1 cellular context compared by ENCODE assay signal in the genomic region with DNA sequence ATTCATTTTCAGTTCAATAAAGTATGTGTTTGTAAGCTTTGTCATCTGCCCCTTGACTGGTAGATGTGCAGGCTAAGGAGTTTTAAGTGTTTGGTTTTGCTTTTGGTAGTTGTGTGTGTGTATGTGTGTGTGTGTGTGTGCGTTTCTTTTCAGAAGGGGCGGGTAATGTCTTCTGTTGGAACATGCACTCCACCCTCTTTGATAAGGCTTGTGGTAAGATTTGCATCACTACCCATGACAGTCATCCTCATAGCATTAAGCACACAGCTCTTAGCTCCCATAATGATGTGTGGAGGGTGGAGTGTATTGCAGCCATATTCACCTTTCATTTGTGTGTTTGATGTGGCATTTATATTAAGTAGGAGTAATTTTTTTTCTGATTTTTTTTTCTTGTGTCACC.
TF ChIP-seq lines count a peak whose summit lies in the region.

No MANE protein-coding gene starts in this region.

TF ChIP-seq in GM12878, 131 proteins besides CTCF, POLR2A, EP300 and RAD21:
- TF ChIP-seq, protein P1, sequence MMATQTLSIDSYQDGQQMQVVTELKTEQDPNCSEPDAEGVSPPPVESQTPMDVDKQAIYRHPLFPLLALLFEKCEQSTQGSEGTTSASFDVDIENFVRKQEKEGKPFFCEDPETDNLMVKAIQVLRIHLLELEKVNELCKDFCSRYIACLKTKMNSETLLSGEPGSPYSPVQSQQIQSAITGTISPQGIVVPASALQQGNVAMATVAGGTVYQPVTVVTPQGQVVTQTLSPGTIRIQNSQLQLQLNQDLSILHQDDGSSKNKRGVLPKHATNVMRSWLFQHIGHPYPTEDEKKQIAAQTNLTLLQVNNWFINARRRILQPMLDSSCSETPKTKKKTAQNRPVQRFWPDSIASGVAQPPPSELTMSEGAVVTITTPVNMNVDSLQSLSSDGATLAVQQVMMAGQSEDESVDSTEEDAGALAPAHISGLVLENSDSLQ (IDR thresholded peaks at IDR 0.05), result peak; percentile 42; the same call in 1 of the 2 replicates
- TF ChIP-seq TCF7 (IDR thresholded peaks at IDR 0.05; ENCODE audit: borderline replicate concordance) (0 out of 2 replicates have a peak, but pooled peaks have one; percentile 43), RUNX3 (IDR thresholded peaks at IDR 0.05; ENCODE audit: low read length) (peak; percentile 80), CREM (IDR thresholded peaks at IDR 0.05; ENCODE audit: low read depth) (peak; percentile 26; the same call in 1 of the 2 replicates), HDGF (IDR thresholded peaks at IDR 0.05) (no peak), ZNF207 (IDR thresholded peaks at IDR 0.05; ENCODE audit: borderline replicate concordance) (no peak), IRF4 (IDR thresholded peaks at IDR 0.05; ENCODE audit: low read depth, low read length) (peak; percentile 7; the same call in 1 of the 2 replicates)
